Comparison of ENCODE assay signal across 8 cellular contexts in genomic region chr1:9315411-9316079, GRCh38. TPM values are rescaled to one million over a fixed set of nuclear protein-coding genes. Genes with fewer than 3 reads are reported as not detected.
DNase-seq lines count a peak whose midpoint lies in the region; ATAC-seq, FAIRE-seq and TF ChIP-seq lines count a peak whose summit lies in the region.

No MANE protein-coding gene starts in this region.

- no peak overlapping the region for H2BK120ac ChIP-seq in H1 (replicated peaks; ENCODE audit: low read depth, low read length)

- peaks cover 41% of the 10 kb centered on the region for H3K4me1 Mint-ChIP-seq in T-helper 2 cell treated with Interferon-gamma antibody and Interleukin-4, amounts not matched to agents 5 μg/mL and 100 μg/mL, for 36 hours (ENCODE audit: low read depth)

- peaks cover 3 to 26% (median 18%) of the 10 kb centered on the region in 4 experiments for H3K4me1 ChIP-seq in H1 (replicated peaks in 1 of 4; ENCODE audit: control insufficient read depth in 3 of 4, insufficient read depth in 4 of 4, low read length in 3 of 4)

- no peak overlapping the region; the same call in 1 of the 2 replicates for H2BK5ac ChIP-seq in H1 (ENCODE audit: low read depth, low read length)

- H3K79me1 ChIP-seq in H1 (ENCODE audit: low read depth, low read length), result peaks cover 3% of the 10 kb centered on the region; the same call in 1 of the 2 replicates

- no peaks in the 10 kb centered on the region for H3K23me2 ChIP-seq in H1 (ENCODE audit: low read depth, low read length)

- no peaks in the 10 kb centered on the region for H3K79me2 ChIP-seq in H1 (ENCODE audit: control insufficient read depth in 1 of 2, insufficient read depth in 2 of 2, low read length in 2 of 2)

- H4K20me1 ChIP-seq in H1 (replicated peaks in 1 of 2; ENCODE audit: control insufficient read depth in 1 of 2, insufficient read depth in 2 of 2, low read length in 2 of 2), result peaks cover 0 to 2% of the 10 kb centered on the region in 2 experiments

- H3K9ac ChIP-seq in H1 (replicated peaks in 1 of 4; ENCODE audit: extremely low read depth in 1 of 4, low read depth in 3 of 4, low read length in 3 of 4), result no peak overlapping the region

- peaks cover 2% of the 10 kb centered on the region for H3K36me3 Mint-ChIP-seq in T-helper 2 cell treated with Interferon-gamma antibody and Interleukin-4, amounts not matched to agents 5 μg/mL and 100 μg/mL, for 36 hours (ENCODE audit: low read depth)

- 86% methylated on average over 20 of the region's 20 CpGs; no CpG with 5 or more reads in 1 of the 2 experiments for WGBS in H1 (ENCODE audit: extremely low coverage in 1 of 2, insufficient coverage in 1 of 2, insufficient read length in 1 of 2, insufficient replicate concordance in 2 of 2, low coverage in 1 of 2, low lambda C conversion rate in 2 of 2, missing lambda C conversion rate in 1 of 2), 2 experiments

- POLR2A ChIA-PET in H1 (lab: Charles Lee; ENCODE audit: partially characterized antibody), result no interaction called here

- H3K27me3 Mint-ChIP-seq in T-helper 2 cell treated with Interferon-gamma antibody and Interleukin-4, amounts not matched to agents 5 μg/mL and 100 μg/mL, for 36 hours (ENCODE audit: low read depth), result no peaks in the 10 kb centered on the region

- DNase-seq in ELR (ENCODE audit: low read depth), result peak; percentile 49
- DNase-seq in T-helper 2 cell treated with Interferon-gamma antibody and Interleukin-4, amounts not matched to agents 5 μg/mL and 100 μg/mL, for 36 hours (ENCODE audit: low spot score), result peak; percentile 80
- no peak for DNase-seq in H1 (ENCODE audit: low read depth in 1 of 2, low spot score in 2 of 2)
- DNase-seq in stimulated activated CD4-positive, alpha-beta T cell treated with anti-CD3 and anti-CD28 coated beads, Interleukin-15, amount 100 ng/mL, for 48 hours (ENCODE audit: low read depth in 2 of 2), result peak; percentile 54 to 63
- no peak for DNase-seq in occipital lobe (lab: John Stamatoyannopoulos, UW)
- DNase-seq in H54 (ENCODE audit: insufficient read length, low spot score), result no peak
- DNase-seq in NCI-H2081 (lab: John Stamatoyannopoulos, UW), result no peak

- peak overlapping the region; percentile 45 for H4K8ac ChIP-seq in H1 (ENCODE audit: extremely low read depth, insufficient read depth, low read length)

- peak overlapping the region; percentile 73 for H3K4me3 Mint-ChIP-seq in T-helper 2 cell treated with Interferon-gamma antibody and Interleukin-4, amounts not matched to agents 5 μg/mL and 100 μg/mL, for 36 hours

- H3K23ac ChIP-seq in H1 (ENCODE audit: insufficient read length), result no peak overlapping the region

- no peak for ATAC-seq in HG02840 (IDR thresholded peaks at IDR 0.05; ENCODE audit: low FRiP score, unreplicated experiment)

- TF ChIP-seq EP300 in H1 (IDR thresholded peaks at IDR 0.05; ENCODE audit: borderline replicate concordance in 1 of 2, low read depth in 2 of 2, low read length in 2 of 2), result no peak

- H3K18ac ChIP-seq in H1 (ENCODE audit: extremely low read depth, low read length), result no peak overlapping the region

- no peak overlapping the region for H3K4me3 ChIP-seq in H1 (ENCODE audit: extremely low read depth in 1 of 4, insufficient read depth in 2 of 4, low read depth in 3 of 4, low read length in 4 of 4)

- H4K91ac ChIP-seq in H1 (replicated peaks; ENCODE audit: insufficient read length, low read length), result no peak overlapping the region

- H3K36me3 ChIP-seq in H1 (ENCODE audit: control insufficient read depth in 2 of 4, insufficient read depth in 4 of 4, low read length in 3 of 4), result no peaks in the 10 kb centered on the region

- H3K4ac ChIP-seq in H1 (replicated peaks; ENCODE audit: insufficient read length, low read depth, low read length), result no peak overlapping the region

- H3K9me3 ChIP-seq in H1 (ENCODE audit: insufficient read depth in 2 of 2, low read depth in 1 of 2, low read length in 1 of 2), result no peaks in the 10 kb centered on the region

- FAIRE-seq in H1 (lab: Jason Lieb, UNC) (no peak), H54 (lab: Jason Lieb, UNC) (no peak)

- no peak for TF ChIP-seq RAD21 in H1 (IDR thresholded peaks at IDR 0.05 in 1 of 2, conservative IDR thresholded peaks at IDR 0.05 in 1 of 2; ENCODE audit: low read depth in 2 of 2, low read length in 2 of 2)

- no peak overlapping the region for H3K14ac ChIP-seq in H1 (ENCODE audit: insufficient read length)

- no peak overlapping the region; the same call in 1 of the 2 replicates for H2BK15ac ChIP-seq in H1 (ENCODE audit: low read length)

- no peak overlapping the region for H2AK5ac ChIP-seq in H1 (ENCODE audit: low read depth, low read length)

- no peak for TF ChIP-seq CTCF in H1 (IDR thresholded peaks at IDR 0.05; ENCODE audit: control extremely low read depth in 1 of 3, insufficient read depth in 1 of 3, low read depth in 1 of 3, low read length in 3 of 3)

- H3K9me3 Mint-ChIP-seq in T-helper 2 cell treated with Interferon-gamma antibody and Interleukin-4, amounts not matched to agents 5 μg/mL and 100 μg/mL, for 36 hours, result no peaks in the 10 kb centered on the region

- H3K56ac ChIP-seq in H1 (replicated peaks; ENCODE audit: insufficient read length, low read depth, low read length), result no peak overlapping the region

- no peak overlapping the region for H2AFZ ChIP-seq in H1 (ENCODE audit: low read length)

- peak overlapping the region; percentile 62; the same call in 1 of the 2 replicates for H2BK12ac ChIP-seq in H1 (ENCODE audit: low read depth, low read length)

- H3K27ac ChIP-seq in H1 (ENCODE audit: low read depth, low read length), result no peak overlapping the region; the same call in 1 of the 2 replicates

- H4K5ac ChIP-seq in H1 (ENCODE audit: insufficient read length, low read depth, low read length), result no peak overlapping the region

- CTCF ChIA-PET in H1 (lab: Charles Lee; ENCODE audit: partially characterized antibody), result no interaction called here

- no peaks in the 10 kb centered on the region; a peak in 1 of 7 replicates for H3K27me3 ChIP-seq in H1 (replicated peaks in 1 of 4; ENCODE audit: control insufficient read depth in 3 of 4, extremely low read depth in 1 of 4, insufficient read depth in 3 of 4, low read length in 3 of 4)

- H3K27ac Mint-ChIP-seq in T-helper 2 cell treated with Interferon-gamma antibody and Interleukin-4, amounts not matched to agents 5 μg/mL and 100 μg/mL, for 36 hours, result peak overlapping the region; percentile 91

- no peak overlapping the region for H2BK20ac ChIP-seq in H1 (ENCODE audit: low read length)

- TF ChIP-seq POLR2A in H1 (IDR thresholded peaks at IDR 0.05; ENCODE audit: control extremely low read depth in 1 of 2, low read depth in 2 of 2, low read length in 2 of 2), result no peak
- no peak for TF ChIP-seq POLR2A in H54 (IDR thresholded peaks at IDR 0.05; ENCODE audit: low read depth, low read length)

- H3K4me2 ChIP-seq in H1 (ENCODE audit: insufficient read depth in 1 of 2, low read depth in 2 of 2, low read length in 2 of 2), result no peak overlapping the region

TF ChIP-seq in H1, 55 proteins besides CTCF, POLR2A, EP300 and RAD21:
- TF ChIP-seq BRCA1 (IDR thresholded peaks at IDR 0.05; ENCODE audit: low read depth, low read length), result no peak

RNA-seq across cellular contexts. Expression of gene SPSB1, which starts 22.9 kb away (rescaled TPM):
- total RNA-seq in H1 (2021; fragmentation: NEBNext Ultra II Directional; extraction: Animal tissue kit (Norgen Biotek cat#: 25700)), result 4.0 and 5.3 TPM in 2 replicates
- polyA plus RNA-seq in H1 (2011; rRNA removed), result 6.4 and 8.2 TPM in 2 replicates
- polyA plus RNA-seq in H1 (2011; cell fraction: cytosol; rRNA removed), result 5.0 TPM
- 5.0 TPM for polyA plus RNA-seq in H1 (2011; cell fraction: nucleus; rRNA removed)
- polyA plus RNA-seq in H1 (2012, experiment 1 of 2), result 3.3 to 5.5 TPM (median 4.1 TPM) in 4 replicates
- 4.3 TPM for polyA plus RNA-seq in H1 (2012, experiment 2 of 2)
- polyA plus RNA-seq in H1 (2013, experiment 1 of 2), result 2.6 TPM
- polyA plus RNA-seq in H1 (2013, experiment 2 of 2), result 2.9 TPM
- polyA minus RNA-seq in H1 (2011; rRNA and poly(A)+ RNA removed), result 5.3 and 7.5 TPM in 2 replicates
- 4.0 TPM for polyA minus RNA-seq in H1 (2011; cell fraction: cytosol; rRNA and poly(A)+ RNA removed)
- 2.9 TPM for polyA minus RNA-seq in H1 (2011; cell fraction: nucleus; rRNA and poly(A)+ RNA removed)
- 2.3 TPM for total RNA-seq in occipital lobe

Comparison
In these comparisons a context has a peak if more than half of its experiments do, and no peak if none do; other contexts are left out.
1. DNase-seq: peak in ELR (single experiment), T-helper 2 cell treated with Interferon-gamma antibody and Interleukin-4, amounts not matched to agents 5 μg/mL and 100 μg/mL, for 36 hours (single experiment) and stimulated activated CD4-positive, alpha-beta T cell treated with anti-CD3 and anti-CD28 coated beads, Interleukin-15, amount 100 ng/mL, for 48 hours (2 of 2); none in H1 (0 of 2), occipital lobe (single experiment), H54 (single experiment) and NCI-H2081 (0 of 2).